In the genomic region with DNA sequence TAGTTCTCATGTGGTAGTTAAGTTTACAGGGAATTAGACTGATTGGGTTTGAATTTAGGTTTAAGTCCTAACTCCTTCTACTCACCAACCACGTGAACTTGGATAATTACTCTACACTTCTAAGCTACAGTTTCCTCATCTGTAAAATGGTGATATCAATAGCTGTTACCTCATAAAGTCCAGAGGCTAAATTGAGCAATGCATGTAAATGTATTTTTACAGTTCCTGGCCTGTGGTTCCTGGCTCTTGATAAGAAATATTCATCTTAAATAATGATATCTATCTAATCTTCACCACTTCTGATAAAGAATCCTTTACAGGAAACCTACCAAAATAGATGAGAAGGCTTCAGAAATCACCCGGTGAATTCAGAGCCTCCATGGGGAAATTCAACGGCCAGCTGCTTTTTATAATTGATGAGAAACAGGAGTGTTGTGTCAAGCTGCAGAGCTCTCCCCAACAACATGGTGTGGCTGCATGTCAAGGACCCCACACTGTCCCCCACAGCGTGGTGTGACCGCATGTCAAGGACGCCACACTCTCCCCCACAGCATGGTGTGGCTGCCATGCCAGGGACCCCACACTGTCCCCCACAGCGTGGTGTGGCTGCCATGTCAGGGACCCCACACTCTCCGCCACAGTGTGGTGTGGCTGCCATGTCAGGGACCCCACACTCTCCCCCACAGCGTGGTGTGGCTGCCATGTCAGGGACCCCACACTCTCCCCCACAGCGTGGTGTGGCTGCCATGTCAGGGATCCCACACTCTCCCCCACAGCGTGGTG, we compare ENCODE assay signal across 15 cellular contexts.
DNase-seq lines count a peak whose midpoint lies in the region; ATAC-seq and TF ChIP-seq lines count a peak whose summit lies in the region.
"Had no signal": no experiment of that assay in that cellular context is flagged by ENCODE, and none has a peak within 500 bp of the region (broad histone marks: within the 10 kb centered on the region; RNA-seq: fewer than 3 reads in every experiment).

No MANE protein-coding gene starts in this region.

- no peaks in the 10 kb centered on the region for H3K9me3 Mint-ChIP-seq in chondrocyte (ENCODE audit: low read depth)
- H3K9me3 Mint-ChIP-seq: HFFc6 had no signal

- in situ Hi-C loops in ACHN (cut with HindIII; ENCODE audit: low pct_ligation_motif_present, low pct_unique_long_range_greater_than_20kb, low sequenced_read_pairs) = no loop called here

- H3K36me3 Mint-ChIP-seq in chondrocyte (ENCODE audit: low read depth) = no peaks in the 10 kb centered on the region
- H3K36me3 Mint-ChIP-seq: CD8-positive, alpha-beta T cell had no signal

- H3K4me3 Mint-ChIP-seq in chondrocyte (ENCODE audit: unreplicated experiment) = no peak overlapping the region
- H3K4me3 Mint-ChIP-seq: CD8-positive, alpha-beta T cell; HFFc6 had no signal

- no peaks in the 10 kb centered on the region for H3K4me1 Mint-ChIP-seq in chondrocyte (ENCODE audit: low read depth)

- H3K27me3 Mint-ChIP-seq in chondrocyte (ENCODE audit: low read depth) = peaks cover 3% of the 10 kb centered on the region

- DNase-seq in SKM-1 treated with dmso at 0.1 percent for 144 hours (lab: John Stamatoyannopoulos, UW; ENCODE audit: unreplicated experiment) (peak; percentile 3), SKM-1 (lab: John Stamatoyannopoulos, UW; ENCODE audit: unreplicated experiment) (no peak), NCI-H226 (peak; percentile 61), chondrocyte (ENCODE audit: low spot score) (peak; percentile 33), ACHN (no peak)
- DNase-seq in stimulated activated CD4-positive, alpha-beta T cell treated with anti-CD3 and anti-CD28 coated beads, Interleukin-2, amount 100 ng/mL, for 48 hours = no peak
- DNase-seq: Calu3; CD8-positive, alpha-beta T cell; EL; HFFc6; NCI-H1105 treated with DMSO at 0.1 percent for 48 hours; NCI-H1694; NCI-H510A; NCI-H748 treated with DMSO at 0.1 percent for 48 hours had no signal

- H3K27ac Mint-ChIP-seq in chondrocyte (ENCODE audit: unreplicated experiment) = no peak overlapping the region
- H3K27ac Mint-ChIP-seq: CD8-positive, alpha-beta T cell; HFFc6 had no signal

- ATAC-seq in HG02870 (IDR thresholded peaks at IDR 0.05; ENCODE audit: unreplicated experiment) = no peak
- ATAC-seq: CD8-positive, alpha-beta T cell had no signal

- no peak for TF ChIP-seq CTCF in chondrocyte (IDR thresholded peaks at IDR 0.05)

Comparison
In these comparisons a context has a peak if more than half of its experiments do, and no peak if none do; other contexts are left out.
1. DNase-seq: peak in SKM-1 treated with dmso at 0.1 percent for 144 hours (single experiment), NCI-H226 (single experiment) and chondrocyte (single experiment); none in SKM-1 (single experiment), ACHN (single experiment) and stimulated activated CD4-positive, alpha-beta T cell treated with anti-CD3 and anti-CD28 coated beads, Interleukin-2, amount 100 ng/mL, for 48 hours (0 of 2).